ENCODE assay signal across 26 cellular contexts in genomic region chr2:195537811-195538210, GRCh38.
DNase-seq lines count a peak whose midpoint lies in the region; ATAC-seq, FAIRE-seq and TF ChIP-seq lines count a peak whose summit lies in the region.
"Had no signal": no experiment of that assay in that cellular context is flagged by ENCODE, and none has a peak within 500 bp of the region (broad histone marks: within the 10 kb centered on the region; RNA-seq: fewer than 3 reads in every experiment).

No MANE protein-coding gene starts in this region.

- in situ Hi-C loops in gastrocnemius medialis (cut with MboI; ENCODE audit: low sequenced_read_pairs in 4 of 4), result no loop called here

- H3K27me3 ChIP-seq in small intestine (ENCODE audit: control insufficient read depth in 2 of 2, insufficient read depth in 2 of 2, low read length in 2 of 2) (no peaks in the 10 kb centered on the region), gastrocnemius medialis (no peaks in the 10 kb centered on the region)
- H3K27me3 ChIP-seq: BLaER1 treated with 17β-estradiol and CSF1 and Interleukin-3, amounts not matched to agents 10 nM and 100 nM; cardiac muscle cell; ovary; uterus had no signal

- H3K4me3 ChIP-seq in small intestine (ENCODE audit: low read depth in 1 of 2, low read length in 2 of 2), result no peak overlapping the region
- H3K4me3 ChIP-seq in gastrocnemius medialis, result no peak overlapping the region
- H3K4me3 ChIP-seq: BLaER1 treated with 17β-estradiol and CSF1 and Interleukin-3, amounts not matched to agents 10 nM and 100 nM; cardiac muscle cell; ovary; uterus had no signal

- CTCF ChIA-PET in activated naive CD4-positive, alpha-beta T cell treated with anti-CD3 and anti-CD28 coated beads for 36 hours (lab: Charles Lee), result interaction anchor here (1.2 to 7.5 kb wide), 2 partner anchors 22 to 123 kb away, joined by 3 to 56 read pairs; no protein-coding TSS in a partner anchor

- peaks cover 5% of the 10 kb centered on the region for H3K9me3 Mint-ChIP-seq in activated naive CD4-positive, alpha-beta T cell treated with anti-CD3 and anti-CD28 coated beads for 36 hours
- H3K9me3 Mint-ChIP-seq in activated naive CD8-positive, alpha-beta T cell treated with anti-CD3 and anti-CD28 coated beads for 36 hours, result peaks cover 19% of the 10 kb centered on the region
- peaks cover 2% of the 10 kb centered on the region for H3K9me3 Mint-ChIP-seq in type B pancreatic cell
- H3K9me3 Mint-ChIP-seq: IgD-negative memory B cell, nephron progenitor cell had no signal

- peaks cover 4 to 13% of the 10 kb centered on the region in 2 donors for H3K4me1 ChIP-seq in small intestine (ENCODE audit: control insufficient read depth in 2 of 2, insufficient read depth in 1 of 2, low read depth in 1 of 2, low read length in 1 of 2)
- H3K4me1 ChIP-seq in gastrocnemius medialis, result peaks cover 4 to 7% of the 10 kb centered on the region in 2 donors
- H3K4me1 ChIP-seq: uterus had no signal

- peak overlapping the region; percentile 97 for H3K27ac ChIP-seq in KOPT-K1 (ENCODE audit: low read depth, low read length, poor library complexity, severe bottlenecking)
- H3K27ac ChIP-seq in small intestine (ENCODE audit: low read depth in 1 of 2, low read length in 1 of 2), result no peak overlapping the region
- H3K27ac ChIP-seq in gastrocnemius medialis, result no peak overlapping the region
- H3K27ac ChIP-seq: cardiac muscle cell, ovary, uterus had no signal

- WGBS in small intestine, 3 donors, result 95 to 98% (median 97%) methylated on average over 3 of the region's 3 CpGs

- no peak for DNase-seq in activated naive CD4-positive, alpha-beta T cell treated with anti-CD3 and anti-CD28 coated beads for 36 hours
- no peak for DNase-seq in activated naive CD4-positive, alpha-beta T cell treated with Interleukin-2 at 50 U/mL for 16 hours
- DNase-seq in activated naive CD8-positive, alpha-beta T cell treated with anti-CD3 and anti-CD28 coated beads for 36 hours, result no peak
- peak; percentile 72 for DNase-seq in small intestine
- DNase-seq in gastrocnemius medialis, result no peak
- no peak for DNase-seq in type B pancreatic cell (ENCODE audit: extremely low spot score, unreplicated experiment)
- DNase-seq: activated CD4-positive, CD25-positive, alpha-beta regulatory T cell; activated effector memory CD4-positive, alpha-beta T cell treated with Interleukin-2 at 50 U/mL for 16 hours; aorta; islet precursor cell; midbrain; NCI-H1105 treated with DMSO at 0.1 percent for 48 hours; NCI-H2081; NCI-H446; NCI-H82; nephron progenitor cell; ovary; retina; T1000; uterus had no signal

- H3K27me3 Mint-ChIP-seq in activated naive CD4-positive, alpha-beta T cell treated with anti-CD3 and anti-CD28 coated beads for 36 hours (ENCODE audit: low read depth), result no peaks in the 10 kb centered on the region
- H3K27me3 Mint-ChIP-seq in activated naive CD8-positive, alpha-beta T cell treated with anti-CD3 and anti-CD28 coated beads for 36 hours, result no peaks in the 10 kb centered on the region
- H3K27me3 Mint-ChIP-seq in type B pancreatic cell, result peaks cover 23% of the 10 kb centered on the region
- H3K27me3 Mint-ChIP-seq: IgD-negative memory B cell had no signal

- FAIRE-seq in small intestine (lab: Jason Lieb, UNC), result no peak

- peaks cover 24% of the 10 kb centered on the region for H3K36me3 Mint-ChIP-seq in activated naive CD4-positive, alpha-beta T cell treated with anti-CD3 and anti-CD28 coated beads for 36 hours (ENCODE audit: low read depth)
- peaks cover 22% of the 10 kb centered on the region for H3K36me3 Mint-ChIP-seq in activated naive CD8-positive, alpha-beta T cell treated with anti-CD3 and anti-CD28 coated beads for 36 hours
- no peaks in the 10 kb centered on the region for H3K36me3 Mint-ChIP-seq in type B pancreatic cell

- peaks cover 14% of the 10 kb centered on the region for H3K9me3 ChIP-seq in KOPT-K1 (ENCODE audit: insufficient read depth, low read length, poor library complexity, severe bottlenecking)
- no peaks in the 10 kb centered on the region for H3K9me3 ChIP-seq in small intestine (ENCODE audit: control insufficient read depth, low read depth)
- H3K9me3 ChIP-seq in gastrocnemius medialis, result no peaks in the 10 kb centered on the region
- H3K9me3 ChIP-seq: ovary, uterus had no signal

- no peak for TF ChIP-seq POLR2A in gastrocnemius medialis (IDR thresholded peaks at IDR 0.05)

- TF ChIP-seq CTCF in gastrocnemius medialis (IDR thresholded peaks at IDR 0.05 in 4 of 5, conservative IDR thresholded peaks at IDR 0.05 in 1 of 5) (no peak), type B pancreatic cell (conservative IDR thresholded peaks at IDR 0.05) (no peak)

- H3K27ac Mint-ChIP-seq in activated naive CD4-positive, alpha-beta T cell treated with anti-CD3 and anti-CD28 coated beads for 36 hours, result peak overlapping the region; percentile 99
- H3K27ac Mint-ChIP-seq in activated naive CD8-positive, alpha-beta T cell treated with anti-CD3 and anti-CD28 coated beads for 36 hours, result peak overlapping the region; percentile 42
- no peak overlapping the region for H3K27ac Mint-ChIP-seq in type B pancreatic cell
- H3K27ac Mint-ChIP-seq: nephron progenitor cell had no signal

- peaks cover 82% of the 10 kb centered on the region for H3K4me1 Mint-ChIP-seq in activated naive CD4-positive, alpha-beta T cell treated with anti-CD3 and anti-CD28 coated beads for 36 hours (ENCODE audit: low read depth)
- H3K4me1 Mint-ChIP-seq in activated naive CD8-positive, alpha-beta T cell treated with anti-CD3 and anti-CD28 coated beads for 36 hours, result peaks cover 65% of the 10 kb centered on the region
- peaks cover 6% of the 10 kb centered on the region for H3K4me1 Mint-ChIP-seq in type B pancreatic cell (ENCODE audit: unreplicated experiment)

- H3K36me3 ChIP-seq in KOPT-K1 (ENCODE audit: insufficient read depth, low read length), result no peaks in the 10 kb centered on the region
- H3K36me3 ChIP-seq in small intestine (ENCODE audit: control insufficient read depth in 2 of 2, insufficient read depth in 2 of 2, low read length in 2 of 2), result no peaks in the 10 kb centered on the region
- no peaks in the 10 kb centered on the region for H3K36me3 ChIP-seq in gastrocnemius medialis
- H3K36me3 ChIP-seq: BLaER1 treated with 17β-estradiol and CSF1 and Interleukin-3, amounts not matched to agents 10 nM and 100 nM; cardiac muscle cell; ovary; uterus had no signal

- no peak for ATAC-seq in gastrocnemius medialis
- ATAC-seq: HCT116, SK-N-SH treated with all-trans-retinoic acid at 6 μM for 48 hours had no signal

- intact Hi-C loops in activated naive CD4-positive, alpha-beta T cell treated with anti-CD3 and anti-CD28 coated beads for 36 hours (cut with micrococcal nuclease), result loop anchor here (2.0 to 10.0 kb wide), 5 partner anchors 604 to 1764 kb away; partner anchors contain the start of gene PGAP1
- intact Hi-C loops in gastrocnemius medialis (cut with DNase I; ENCODE audit: low total_unique reads), result no loop called here

- no peak overlapping the region for H3K4me3 Mint-ChIP-seq in activated naive CD4-positive, alpha-beta T cell treated with anti-CD3 and anti-CD28 coated beads for 36 hours
- no peak overlapping the region for H3K4me3 Mint-ChIP-seq in activated naive CD8-positive, alpha-beta T cell treated with anti-CD3 and anti-CD28 coated beads for 36 hours
- no peak overlapping the region for H3K4me3 Mint-ChIP-seq in type B pancreatic cell
- H3K4me3 Mint-ChIP-seq: nephron progenitor cell had no signal
